In the genomic region with DNA sequence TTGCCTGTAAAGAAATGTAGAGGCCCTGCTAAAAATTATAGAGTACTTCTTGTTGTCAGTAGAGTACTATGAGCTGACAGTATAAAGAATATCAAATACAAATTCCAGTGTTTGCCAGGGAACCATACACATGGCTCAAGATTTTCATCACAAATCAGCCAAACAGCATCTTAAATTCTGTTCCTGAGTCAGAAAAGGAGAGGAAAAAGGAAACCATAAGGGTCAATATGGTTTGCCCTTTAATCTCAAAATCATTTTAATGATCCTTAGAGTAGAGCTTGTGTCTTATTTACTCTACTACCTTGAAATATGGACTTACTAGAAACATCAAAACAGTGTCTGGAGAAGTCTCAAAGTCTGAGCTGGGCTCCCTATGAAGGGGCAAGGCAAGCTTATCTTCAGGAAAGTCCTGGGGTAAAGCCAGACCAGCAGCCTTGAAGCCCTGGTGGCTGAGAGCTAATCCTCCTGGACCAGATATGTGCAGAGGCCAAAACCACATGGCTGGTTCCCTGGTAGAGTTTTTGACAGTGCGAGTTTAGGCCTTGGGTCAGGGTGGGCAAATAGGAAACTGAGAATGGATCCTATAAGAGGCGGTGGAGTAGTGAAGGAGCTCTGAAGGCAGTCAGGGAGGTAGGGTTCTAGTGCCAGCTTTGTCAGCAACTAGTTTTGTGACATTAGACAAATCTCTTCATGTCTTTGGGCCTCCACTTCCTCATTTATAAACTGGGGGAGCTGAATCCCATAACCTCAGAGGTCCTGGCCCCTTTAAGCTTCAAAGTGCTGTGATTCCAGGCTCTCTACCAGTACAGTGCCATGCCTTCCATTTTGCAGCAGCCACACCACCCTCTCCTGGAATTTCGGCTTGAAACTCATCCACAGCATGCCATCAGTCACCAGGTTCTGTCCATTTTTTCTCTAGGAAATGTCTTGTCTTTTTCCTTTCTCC, we compare ENCODE assay signal across 15 cellular contexts. TPM values are rescaled to one million over a fixed set of nuclear protein-coding genes. Genes with fewer than 3 reads are reported as not detected.
DNase-seq lines count a peak whose midpoint lies in the region; TF ChIP-seq lines count a peak whose summit lies in the region.
"Had no signal": no experiment of that assay in that cellular context is flagged by ENCODE, and none has a peak within 500 bp of the region (broad histone marks: within the 10 kb centered on the region; RNA-seq: fewer than 3 reads in every experiment).

No MANE protein-coding gene starts in this region.

- no peaks in the 10 kb centered on the region for H3K9me3 ChIP-seq in breast epithelium
- H3K9me3 ChIP-seq: HAP-1, thoracic aorta had no signal

- peaks cover 0 to 13% of the 10 kb centered on the region in 2 donors for H3K4me1 ChIP-seq in breast epithelium
- H3K4me1 ChIP-seq: HAP-1 had no signal

- DNase-seq in breast epithelium (ENCODE audit: low spot score in 2 of 2): no peak
- DNase-seq in MCF 10A (ENCODE audit: unreplicated experiment): no peak
- peak; percentile 26 for DNase-seq in astrocyte of the hippocampus (ENCODE audit: low read depth, low spot score)
- DNase-seq in mesothelial cell of epicardium (ENCODE audit: low spot score in 2 of 2, unreplicated experiment in 2 of 2): no peak
- no peak for DNase-seq in type B pancreatic cell (ENCODE audit: extremely low spot score, unreplicated experiment)
- DNase-seq in NCI-H69 (lab: John Stamatoyannopoulos, UW): no peak
- no peak for DNase-seq in NCI-H1092 (lab: John Stamatoyannopoulos, UW)
- no peak for DNase-seq in NCI-H345 treated with DMSO at 0.1 percent for 48 hours (lab: John Stamatoyannopoulos, UW; ENCODE audit: unreplicated experiment)
- DNase-seq: activated effector memory CD4-positive, alpha-beta T cell treated with Interleukin-2 at 50 U/mL for 16 hours; effector CD4-positive, alpha-beta T cell; naive thymus-derived CD8-positive, alpha-beta T cell; stimulated activated CD4-positive, alpha-beta T cell treated with anti-CD3 and anti-CD28 coated beads, Interleukin-2, amount 100 ng/mL, for 24 hours had no signal

- POLR2A ChIA-PET in MCF 10A (lab: Yijun Ruan, JAX): interaction anchor here (0.8 to 1.2 kb wide), 3 partner anchors 9 to 40 kb away, joined by 3 to 4 read pairs (median 3); no protein-coding TSS in a partner anchor

- H3K9me3 Mint-ChIP-seq in MCF 10A (ENCODE audit: unreplicated experiment): no peaks in the 10 kb centered on the region
- H3K9me3 Mint-ChIP-seq in mesothelial cell of epicardium: no peaks in the 10 kb centered on the region
- no peaks in the 10 kb centered on the region for H3K9me3 Mint-ChIP-seq in type B pancreatic cell
- H3K9me3 Mint-ChIP-seq: naive thymus-derived CD8-positive, alpha-beta T cell; T-helper 1 cell treated with Interleukin-12 subunit alpha and Interleukin-12 subunit beta and Interleukin-4 antibody, amounts not matched to agents 30 μg/mL and 1 μg/mL, for 36 hours had no signal

- no TSS peak for BruUV-seq in MCF 10A (replicated peaks; lab: Mats Ljungman, UMichigan)

- no peak overlapping the region for H3K4me3 ChIP-seq in breast epithelium
- H3K4me3 ChIP-seq: HAP-1, thoracic aorta had no signal

- no peak for TF ChIP-seq POLR2A in breast epithelium (IDR thresholded peaks at IDR 0.05)

- H3K27me3 ChIP-seq in breast epithelium: no peaks in the 10 kb centered on the region

- no peaks in the 10 kb centered on the region for H3K36me3 Mint-ChIP-seq in MCF 10A (ENCODE audit: insufficient read depth, unreplicated experiment)
- peaks cover 5% of the 10 kb centered on the region for H3K36me3 Mint-ChIP-seq in mesothelial cell of epicardium
- H3K36me3 Mint-ChIP-seq in type B pancreatic cell: peaks cover 3% of the 10 kb centered on the region

- H3K27me3 Mint-ChIP-seq in MCF 10A (ENCODE audit: insufficient read depth, unreplicated experiment) (no peaks in the 10 kb centered on the region), mesothelial cell of epicardium (ENCODE audit: low read depth) (no peaks in the 10 kb centered on the region), type B pancreatic cell (no peaks in the 10 kb centered on the region)
- H3K27me3 Mint-ChIP-seq: naive thymus-derived CD8-positive, alpha-beta T cell had no signal

- peak overlapping the region; percentile 65 to 68 for H3K27ac ChIP-seq in breast epithelium
- H3K27ac ChIP-seq: thoracic aorta had no signal

- H3K4me3 Mint-ChIP-seq in MCF 10A (ENCODE audit: unreplicated experiment): no peak overlapping the region
- H3K4me3 Mint-ChIP-seq in mesothelial cell of epicardium: no peak overlapping the region
- H3K4me3 Mint-ChIP-seq in type B pancreatic cell: peak overlapping the region; percentile 21
- H3K4me3 Mint-ChIP-seq: naive thymus-derived CD8-positive, alpha-beta T cell; T-helper 1 cell treated with Interleukin-12 subunit alpha and Interleukin-12 subunit beta and Interleukin-4 antibody, amounts not matched to agents 30 μg/mL and 1 μg/mL, for 36 hours had no signal

- TF ChIP-seq CTCF in breast epithelium (IDR thresholded peaks at IDR 0.05): no peak
- TF ChIP-seq CTCF in MCF 10A (IDR thresholded peaks at IDR 0.05; ENCODE audit: unreplicated experiment): no peak
- no peak for TF ChIP-seq CTCF in mesothelial cell of epicardium (IDR thresholded peaks at IDR 0.05; ENCODE audit: unreplicated experiment)
- no peak for TF ChIP-seq CTCF in type B pancreatic cell (conservative IDR thresholded peaks at IDR 0.05)

- H3K27ac Mint-ChIP-seq in MCF 10A (ENCODE audit: low read depth, unreplicated experiment): no peak overlapping the region
- peak overlapping the region; percentile 75 for H3K27ac Mint-ChIP-seq in mesothelial cell of epicardium
- peak overlapping the region; percentile 19 for H3K27ac Mint-ChIP-seq in type B pancreatic cell
- H3K27ac Mint-ChIP-seq: T-helper 1 cell treated with Interleukin-12 subunit alpha and Interleukin-12 subunit beta and Interleukin-4 antibody, amounts not matched to agents 30 μg/mL and 1 μg/mL, for 36 hours had no signal

- H3K4me1 Mint-ChIP-seq in MCF 10A (ENCODE audit: insufficient read depth, unreplicated experiment) (peaks cover 25% of the 10 kb centered on the region), mesothelial cell of epicardium (peaks cover 40% of the 10 kb centered on the region), type B pancreatic cell (ENCODE audit: unreplicated experiment) (peaks cover 32% of the 10 kb centered on the region)

- CTCF ChIA-PET in MCF 10A (lab: Yijun Ruan, JAX): interaction anchor here (0.6 to 0.9 kb wide), 6 partner anchors 16 to 190 kb away, joined by 3 to 4 read pairs (median 3); a partner anchor contains a TSS

- intact Hi-C loops in breast epithelium (cut with DNase I; ENCODE audit: low total_unique reads): no loop called here
- intact Hi-C loops in MCF 10A (cut with micrococcal nuclease): no loop called here

- H3K36me3 ChIP-seq in breast epithelium: no peaks in the 10 kb centered on the region
- H3K36me3 ChIP-seq: HAP-1, thoracic aorta had no signal

RNA-seq across cellular contexts. Expression of a gene that starts 38.9 kb away (rescaled TPM):
- total RNA-seq in breast epithelium: 100 to 1,000 TPM in 1 of 3 donors, 10 to 100 TPM in 2; 49.9 to 115 (median 83.6) TPM
- 30.0 and 33.3 TPM in 2 replicates for total RNA-seq in MCF 10A (2022)
- total RNA-seq in mesothelial cell of epicardium: 74.7 to 77.5 TPM (median 75.6 TPM) in 3 replicates
- total RNA-seq in type B pancreatic cell (ENCODE audit: low replicate concordance): 43.2 and 61.0 TPM in 2 replicates
